In genomic region chr9:13427587-13427986, GRCh38 we compare ENCODE assay signal across 1 cellular context.
TF ChIP-seq lines count a peak whose summit lies in the region.

No MANE protein-coding gene starts in this region.

TF ChIP-seq in HCT116, 20 proteins besides CTCF, POLR2A, EP300 and RAD21 (continued from another document):
- no peak for TF ChIP-seq EZH2phosphoT487 (IDR thresholded peaks at IDR 0.05; ENCODE audit: borderline replicate concordance)
- TF ChIP-seq POLR2AphosphoS5 (IDR thresholded peaks at IDR 0.05; ENCODE audit: low read depth, low read length), result no peak
- no peak for TF ChIP-seq EGR1 (IDR thresholded peaks at IDR 0.05; ENCODE audit: low read depth)
- TF ChIP-seq ZNF274 (IDR thresholded peaks at IDR 0.05; ENCODE audit: low read depth, low read length), result no peak
- no peak for TF ChIP-seq SIN3A (IDR thresholded peaks at IDR 0.05; ENCODE audit: low read depth)
- TF ChIP-seq, protein P1, sequence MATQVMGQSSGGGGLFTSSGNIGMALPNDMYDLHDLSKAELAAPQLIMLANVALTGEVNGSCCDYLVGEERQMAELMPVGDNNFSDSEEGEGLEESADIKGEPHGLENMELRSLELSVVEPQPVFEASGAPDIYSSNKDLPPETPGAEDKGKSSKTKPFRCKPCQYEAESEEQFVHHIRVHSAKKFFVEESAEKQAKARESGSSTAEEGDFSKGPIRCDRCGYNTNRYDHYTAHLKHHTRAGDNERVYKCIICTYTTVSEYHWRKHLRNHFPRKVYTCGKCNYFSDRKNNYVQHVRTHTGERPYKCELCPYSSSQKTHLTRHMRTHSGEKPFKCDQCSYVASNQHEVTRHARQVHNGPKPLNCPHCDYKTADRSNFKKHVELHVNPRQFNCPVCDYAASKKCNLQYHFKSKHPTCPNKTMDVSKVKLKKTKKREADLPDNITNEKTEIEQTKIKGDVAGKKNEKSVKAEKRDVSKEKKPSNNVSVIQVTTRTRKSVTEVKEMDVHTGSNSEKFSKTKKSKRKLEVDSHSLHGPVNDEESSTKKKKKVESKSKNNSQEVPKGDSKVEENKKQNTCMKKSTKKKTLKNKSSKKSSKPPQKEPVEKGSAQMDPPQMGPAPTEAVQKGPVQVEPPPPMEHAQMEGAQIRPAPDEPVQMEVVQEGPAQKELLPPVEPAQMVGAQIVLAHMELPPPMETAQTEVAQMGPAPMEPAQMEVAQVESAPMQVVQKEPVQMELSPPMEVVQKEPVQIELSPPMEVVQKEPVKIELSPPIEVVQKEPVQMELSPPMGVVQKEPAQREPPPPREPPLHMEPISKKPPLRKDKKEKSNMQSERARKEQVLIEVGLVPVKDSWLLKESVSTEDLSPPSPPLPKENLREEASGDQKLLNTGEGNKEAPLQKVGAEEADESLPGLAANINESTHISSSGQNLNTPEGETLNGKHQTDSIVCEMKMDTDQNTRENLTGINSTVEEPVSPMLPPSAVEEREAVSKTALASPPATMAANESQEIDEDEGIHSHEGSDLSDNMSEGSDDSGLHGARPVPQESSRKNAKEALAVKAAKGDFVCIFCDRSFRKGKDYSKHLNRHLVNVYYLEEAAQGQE (IDR thresholded peaks at IDR 0.05; ENCODE audit: low read depth), result no peak
